ENCODE assay signal across 1 cellular context in the genomic region with DNA sequence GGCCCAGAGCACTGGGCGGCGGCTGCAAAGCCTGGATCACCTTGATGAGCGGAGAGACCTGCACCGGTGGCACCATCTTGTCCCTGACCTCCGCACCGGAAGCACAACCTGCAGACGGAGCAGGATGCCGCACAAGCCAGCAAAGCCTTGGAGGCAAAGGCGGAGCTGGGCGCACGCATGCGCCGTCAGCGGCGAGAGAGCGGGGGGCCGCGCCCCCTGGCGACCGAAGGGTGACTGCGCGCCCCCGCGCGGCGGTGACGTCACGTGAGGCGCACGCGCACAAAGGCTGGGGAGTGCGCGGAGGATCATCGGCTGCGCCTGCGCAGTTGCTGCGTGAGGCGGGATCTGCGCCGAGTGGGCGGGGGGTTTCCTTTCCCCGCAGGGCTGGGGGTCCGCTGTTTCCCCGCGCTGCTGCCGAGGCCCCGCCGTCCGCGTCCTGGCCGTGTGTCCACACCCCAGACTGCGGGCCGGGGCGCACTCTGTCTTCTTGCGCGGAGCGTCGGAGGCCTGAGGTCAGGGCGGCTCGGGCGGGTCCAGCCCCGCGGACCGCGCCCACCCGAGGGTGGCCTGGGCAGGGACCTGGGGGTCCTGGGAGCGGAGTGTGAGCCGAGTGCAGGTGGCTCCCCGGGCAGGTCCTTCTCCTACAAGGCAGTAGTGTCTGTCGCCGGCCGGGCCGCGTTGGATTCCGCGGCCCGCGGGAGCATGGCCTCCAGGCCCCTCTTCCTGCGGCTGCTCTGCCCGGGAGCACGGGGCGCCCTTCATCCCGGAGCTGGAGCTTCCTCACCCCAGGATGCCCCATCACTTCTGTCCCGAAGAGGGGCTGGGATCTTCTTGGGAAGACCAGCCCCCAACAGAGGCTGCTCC.
TF ChIP-seq lines count a peak whose summit lies in the region.

ATP5ME (minus strand) TSS at position 105 of the 864 bp plus-strand sequence; CDS start at position 76, 29 bp downstream.
A gene with protein sequence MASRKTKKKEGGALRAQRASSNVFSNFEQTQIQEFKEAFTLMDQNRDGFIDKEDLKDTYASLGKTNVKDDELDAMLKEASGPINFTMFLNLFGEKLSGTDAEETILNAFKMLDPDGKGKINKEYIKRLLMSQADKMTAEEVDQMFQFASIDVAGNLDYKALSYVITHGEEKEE (plus strand): TSS at position 371 of the 864 bp plus-strand sequence. CDS start 3,485 bp downstream, outside the sequence.

TF ChIP-seq in HepG2, 621 proteins besides CTCF, POLR2A, EP300 and RAD21 (continued from another document and continues in another):
- TF ChIP-seq ZBTB21 (CRISPR knock-in tag; IDR thresholded peaks at IDR 0.05) (no peak), ZNF235 (CRISPR knock-in tag; IDR thresholded peaks at IDR 0.05; ENCODE audit: borderline replicate concordance) (peak; percentile 97), ZNF781 (CRISPR knock-in tag; IDR thresholded peaks at IDR 0.05; ENCODE audit: borderline replicate concordance, not compliant biosample characterization) (no peak), NPAS2 (CRISPR knock-in tag; IDR thresholded peaks at IDR 0.05; ENCODE audit: borderline replicate concordance) (no peak), ZNF530 (CRISPR knock-in tag; IDR thresholded peaks at IDR 0.05; ENCODE audit: low read depth) (0 out of 2 replicates have a peak, but pooled peaks have one; percentile 30), ZNF253 (CRISPR knock-in tag; IDR thresholded peaks at IDR 0.05; ENCODE audit: borderline replicate concordance) (no peak), ZNF101 (CRISPR knock-in tag; IDR thresholded peaks at IDR 0.05; ENCODE audit: borderline replicate concordance, low read depth) (no peak), RELA (CRISPR knock-in tag; IDR thresholded peaks at IDR 0.05) (no peak), NFE2 (CRISPR knock-in tag; IDR thresholded peaks at IDR 0.05) (no peak), PHF20 (CRISPR knock-in tag; IDR thresholded peaks at IDR 0.05) (peak; percentile 76), ZC3H4 (CRISPR knock-in tag; IDR thresholded peaks at IDR 0.05; ENCODE audit: borderline replicate concordance) (no peak; the same call in 1 of the 2 replicates), DPF2 (CRISPR knock-in tag; IDR thresholded peaks at IDR 0.05; ENCODE audit: borderline replicate concordance, low read depth) (no peak), ZNF292 (CRISPR knock-in tag; IDR thresholded peaks at IDR 0.05; ENCODE audit: borderline replicate concordance, low read depth) (no peak), EED (CRISPR knock-in tag; IDR thresholded peaks at IDR 0.05) (peak; percentile 21), PCBP2 (optimal IDR thresholded peaks at IDR 0.05; ENCODE audit: low read depth, low read length, poor library complexity, severe bottlenecking) (no peak), ZNF589 (CRISPR knock-in tag; conservative IDR thresholded peaks at IDR 0.05) (no peak), TGIF2 (CRISPR knock-in tag; IDR thresholded peaks at IDR 0.05) (peak; percentile 38; the same call in 1 of the 2 replicates), ZBTB38 (CRISPR knock-in tag; IDR thresholded peaks at IDR 0.05) (peak; percentile 79; the same call in 1 of the 2 replicates), ZBTB8A (CRISPR knock-in tag; IDR thresholded peaks at IDR 0.05; ENCODE audit: borderline replicate concordance, low read depth) (0 out of 2 replicates have a peak, but pooled peaks have one; percentile 49), ZNF430 (CRISPR knock-in tag; IDR thresholded peaks at IDR 0.05) (no peak; the same call in 1 of the 2 replicates), MED1 (CRISPR knock-in tag; IDR thresholded peaks at IDR 0.05) (no peak; the same call in 1 of the 2 replicates), ZNF496 (CRISPR knock-in tag; IDR thresholded peaks at IDR 0.05; ENCODE audit: insufficient replicate concordance) (no peak), ZNF260 (CRISPR knock-in tag; IDR thresholded peaks at IDR 0.05; ENCODE audit: borderline replicate concordance, low read depth) (no peak), HNF4A (CRISPR knock-in tag; IDR thresholded peaks at IDR 0.05) (no peak), ZNF75D (CRISPR knock-in tag; IDR thresholded peaks at IDR 0.05; ENCODE audit: borderline replicate concordance) (no peak), ZNF607 (CRISPR knock-in tag; IDR thresholded peaks at IDR 0.05; ENCODE audit: borderline replicate concordance) (peak; percentile 70; the same call in 1 of the 2 replicates), ZNF33B (CRISPR knock-in tag; IDR thresholded peaks at IDR 0.05) (peak; percentile 76; the same call in 1 of the 2 replicates), CREB1 (IDR thresholded peaks at IDR 0.05) (peak; percentile 100), CREB1 (CRISPR knock-in tag; IDR thresholded peaks at IDR 0.05) (no peak), FOXA3 (CRISPR knock-in tag; IDR thresholded peaks at IDR 0.05) (peak; percentile 34), ZNF460 (CRISPR knock-in tag; IDR thresholded peaks at IDR 0.05; ENCODE audit: borderline replicate concordance) (no peak), ZNF329 (CRISPR knock-in tag; IDR thresholded peaks at IDR 0.05; ENCODE audit: low read depth) (peak; percentile 38; the same call in 1 of the 2 replicates), SMAD1 (CRISPR knock-in tag; IDR thresholded peaks at IDR 0.05; ENCODE audit: borderline replicate concordance, low read depth) (peak; percentile 19; the same call in 1 of the 2 replicates), ZNF335 (CRISPR knock-in tag; IDR thresholded peaks at IDR 0.05) (no peak), SMARCE1 (IDR thresholded peaks at IDR 0.05; ENCODE audit: borderline replicate concordance) (no peak), JUND (CRISPR knock-in tag; IDR thresholded peaks at IDR 0.05) (peak; percentile 83; the same call in 1 of the 2 replicates), ETV6 (CRISPR knock-in tag; conservative IDR thresholded peaks at IDR 0.05) (peak; percentile 57; the same call in 1 of the 2 replicates), NFYB (CRISPR knock-in tag; IDR thresholded peaks at IDR 0.05) (peak; percentile 7; the same call in 1 of the 2 replicates), NR2F1 (CRISPR knock-in tag; IDR thresholded peaks at IDR 0.05) (no peak), CEBPB (IDR thresholded peaks at IDR 0.05; ENCODE audit: borderline replicate concordance, low read depth, low read length) (no peak), PRMT3 (CRISPR knock-in tag; IDR thresholded peaks at IDR 0.05; ENCODE audit: borderline replicate concordance, low read depth) (no peak), E2F2 (CRISPR knock-in tag; IDR thresholded peaks at IDR 0.05; ENCODE audit: borderline replicate concordance) (peak; percentile 86; the same call in 1 of the 2 replicates)
- TF ChIP-seq, protein P1, sequence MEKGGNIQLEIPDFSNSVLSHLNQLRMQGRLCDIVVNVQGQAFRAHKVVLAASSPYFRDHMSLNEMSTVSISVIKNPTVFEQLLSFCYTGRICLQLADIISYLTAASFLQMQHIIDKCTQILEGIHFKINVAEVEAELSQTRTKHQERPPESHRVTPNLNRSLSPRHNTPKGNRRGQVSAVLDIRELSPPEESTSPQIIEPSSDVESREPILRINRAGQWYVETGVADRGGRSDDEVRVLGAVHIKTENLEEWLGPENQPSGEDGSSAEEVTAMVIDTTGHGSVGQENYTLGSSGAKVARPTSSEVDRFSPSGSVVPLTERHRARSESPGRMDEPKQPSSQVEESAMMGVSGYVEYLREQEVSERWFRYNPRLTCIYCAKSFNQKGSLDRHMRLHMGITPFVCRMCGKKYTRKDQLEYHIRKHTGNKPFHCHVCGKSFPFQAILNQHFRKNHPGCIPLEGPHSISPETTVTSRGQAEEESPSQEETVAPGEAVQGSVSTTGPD (CRISPR knock-in tag; IDR thresholded peaks at IDR 0.05), result no peak; the same call in 1 of the 2 replicates
- TF ChIP-seq, protein P2, sequence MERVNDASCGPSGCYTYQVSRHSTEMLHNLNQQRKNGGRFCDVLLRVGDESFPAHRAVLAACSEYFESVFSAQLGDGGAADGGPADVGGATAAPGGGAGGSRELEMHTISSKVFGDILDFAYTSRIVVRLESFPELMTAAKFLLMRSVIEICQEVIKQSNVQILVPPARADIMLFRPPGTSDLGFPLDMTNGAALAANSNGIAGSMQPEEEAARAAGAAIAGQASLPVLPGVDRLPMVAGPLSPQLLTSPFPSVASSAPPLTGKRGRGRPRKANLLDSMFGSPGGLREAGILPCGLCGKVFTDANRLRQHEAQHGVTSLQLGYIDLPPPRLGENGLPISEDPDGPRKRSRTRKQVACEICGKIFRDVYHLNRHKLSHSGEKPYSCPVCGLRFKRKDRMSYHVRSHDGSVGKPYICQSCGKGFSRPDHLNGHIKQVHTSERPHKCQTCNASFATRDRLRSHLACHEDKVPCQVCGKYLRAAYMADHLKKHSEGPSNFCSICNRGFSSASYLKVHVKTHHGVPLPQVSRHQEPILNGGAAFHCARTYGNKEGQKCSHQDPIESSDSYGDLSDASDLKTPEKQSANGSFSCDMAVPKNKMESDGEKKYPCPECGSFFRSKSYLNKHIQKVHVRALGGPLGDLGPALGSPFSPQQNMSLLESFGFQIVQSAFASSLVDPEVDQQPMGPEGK (CRISPR knock-in tag; IDR thresholded peaks at IDR 0.05), result peak; percentile 85
- TF ChIP-seq, protein P3, sequence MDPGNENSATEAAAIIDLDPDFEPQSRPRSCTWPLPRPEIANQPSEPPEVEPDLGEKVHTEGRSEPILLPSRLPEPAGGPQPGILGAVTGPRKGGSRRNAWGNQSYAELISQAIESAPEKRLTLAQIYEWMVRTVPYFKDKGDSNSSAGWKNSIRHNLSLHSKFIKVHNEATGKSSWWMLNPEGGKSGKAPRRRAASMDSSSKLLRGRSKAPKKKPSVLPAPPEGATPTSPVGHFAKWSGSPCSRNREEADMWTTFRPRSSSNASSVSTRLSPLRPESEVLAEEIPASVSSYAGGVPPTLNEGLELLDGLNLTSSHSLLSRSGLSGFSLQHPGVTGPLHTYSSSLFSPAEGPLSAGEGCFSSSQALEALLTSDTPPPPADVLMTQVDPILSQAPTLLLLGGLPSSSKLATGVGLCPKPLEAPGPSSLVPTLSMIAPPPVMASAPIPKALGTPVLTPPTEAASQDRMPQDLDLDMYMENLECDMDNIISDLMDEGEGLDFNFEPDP (CRISPR knock-in tag; conservative IDR thresholded peaks at IDR 0.05), result no peak
- TF ChIP-seq, protein P4, sequence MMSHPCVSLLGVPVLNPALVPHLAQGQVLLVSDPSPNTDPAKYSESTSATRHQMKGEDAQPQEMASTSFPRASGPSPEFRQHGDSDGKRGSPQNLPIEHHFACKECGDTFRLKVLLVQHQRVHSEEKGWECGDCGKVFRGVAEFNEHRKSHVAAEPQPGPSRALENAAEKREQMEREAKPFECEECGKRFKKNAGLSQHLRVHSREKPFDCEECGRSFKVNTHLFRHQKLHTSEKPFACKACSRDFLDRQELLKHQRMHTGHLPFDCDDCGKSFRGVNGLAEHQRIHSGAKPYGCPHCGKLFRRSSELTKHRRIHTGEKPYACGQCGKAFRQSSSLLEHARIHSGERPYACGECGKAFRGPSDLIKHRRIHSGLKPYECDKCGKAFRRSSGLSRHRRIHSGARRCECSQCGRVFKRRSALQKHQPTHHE (CRISPR knock-in tag; IDR thresholded peaks at IDR 0.05; ENCODE audit: borderline replicate concordance), result peak; percentile 75
- TF ChIP-seq, protein P5, sequence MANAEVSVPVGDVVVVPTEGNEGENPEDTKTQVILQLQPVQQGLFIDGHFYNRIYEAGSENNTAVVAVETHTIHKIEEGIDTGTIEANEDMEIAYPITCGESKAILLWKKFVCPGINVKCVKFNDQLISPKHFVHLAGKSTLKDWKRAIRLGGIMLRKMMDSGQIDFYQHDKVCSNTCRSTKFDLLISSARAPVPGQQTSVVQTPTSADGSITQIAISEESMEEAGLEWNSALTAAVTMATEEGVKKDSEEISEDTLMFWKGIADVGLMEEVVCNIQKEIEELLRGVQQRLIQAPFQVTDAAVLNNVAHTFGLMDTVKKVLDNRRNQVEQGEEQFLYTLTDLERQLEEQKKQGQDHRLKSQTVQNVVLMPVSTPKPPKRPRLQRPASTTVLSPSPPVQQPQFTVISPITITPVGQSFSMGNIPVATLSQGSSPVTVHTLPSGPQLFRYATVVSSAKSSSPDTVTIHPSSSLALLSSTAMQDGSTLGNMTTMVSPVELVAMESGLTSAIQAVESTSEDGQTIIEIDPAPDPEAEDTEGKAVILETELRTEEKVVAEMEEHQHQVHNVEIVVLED (CRISPR knock-in tag; IDR thresholded peaks at IDR 0.05; ENCODE audit: borderline replicate concordance), result peak; percentile 68; the same call in 1 of the 2 replicates
- TF ChIP-seq, protein P6, sequence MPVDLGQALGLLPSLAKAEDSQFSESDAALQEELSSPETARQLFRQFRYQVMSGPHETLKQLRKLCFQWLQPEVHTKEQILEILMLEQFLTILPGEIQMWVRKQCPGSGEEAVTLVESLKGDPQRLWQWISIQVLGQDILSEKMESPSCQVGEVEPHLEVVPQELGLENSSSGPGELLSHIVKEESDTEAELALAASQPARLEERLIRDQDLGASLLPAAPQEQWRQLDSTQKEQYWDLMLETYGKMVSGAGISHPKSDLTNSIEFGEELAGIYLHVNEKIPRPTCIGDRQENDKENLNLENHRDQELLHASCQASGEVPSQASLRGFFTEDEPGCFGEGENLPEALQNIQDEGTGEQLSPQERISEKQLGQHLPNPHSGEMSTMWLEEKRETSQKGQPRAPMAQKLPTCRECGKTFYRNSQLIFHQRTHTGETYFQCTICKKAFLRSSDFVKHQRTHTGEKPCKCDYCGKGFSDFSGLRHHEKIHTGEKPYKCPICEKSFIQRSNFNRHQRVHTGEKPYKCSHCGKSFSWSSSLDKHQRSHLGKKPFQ (CRISPR knock-in tag; IDR thresholded peaks at IDR 0.05; ENCODE audit: insufficient replicate concordance), result peak; percentile 79
- TF ChIP-seq, protein P7, sequence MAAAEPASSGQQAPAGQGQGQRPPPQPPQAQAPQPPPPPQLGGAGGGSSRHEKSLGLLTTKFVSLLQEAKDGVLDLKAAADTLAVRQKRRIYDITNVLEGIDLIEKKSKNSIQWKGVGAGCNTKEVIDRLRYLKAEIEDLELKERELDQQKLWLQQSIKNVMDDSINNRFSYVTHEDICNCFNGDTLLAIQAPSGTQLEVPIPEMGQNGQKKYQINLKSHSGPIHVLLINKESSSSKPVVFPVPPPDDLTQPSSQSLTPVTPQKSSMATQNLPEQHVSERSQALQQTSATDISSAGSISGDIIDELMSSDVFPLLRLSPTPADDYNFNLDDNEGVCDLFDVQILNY (CRISPR knock-in tag; conservative IDR thresholded peaks at IDR 0.05), result peak; percentile 31; the same call in 1 of the 2 replicates
- TF ChIP-seq, protein P8, sequence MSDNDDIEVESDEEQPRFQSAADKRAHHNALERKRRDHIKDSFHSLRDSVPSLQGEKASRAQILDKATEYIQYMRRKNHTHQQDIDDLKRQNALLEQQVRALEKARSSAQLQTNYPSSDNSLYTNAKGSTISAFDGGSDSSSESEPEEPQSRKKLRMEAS (IDR thresholded peaks at IDR 0.05), result no peak
- TF ChIP-seq, protein P9, sequence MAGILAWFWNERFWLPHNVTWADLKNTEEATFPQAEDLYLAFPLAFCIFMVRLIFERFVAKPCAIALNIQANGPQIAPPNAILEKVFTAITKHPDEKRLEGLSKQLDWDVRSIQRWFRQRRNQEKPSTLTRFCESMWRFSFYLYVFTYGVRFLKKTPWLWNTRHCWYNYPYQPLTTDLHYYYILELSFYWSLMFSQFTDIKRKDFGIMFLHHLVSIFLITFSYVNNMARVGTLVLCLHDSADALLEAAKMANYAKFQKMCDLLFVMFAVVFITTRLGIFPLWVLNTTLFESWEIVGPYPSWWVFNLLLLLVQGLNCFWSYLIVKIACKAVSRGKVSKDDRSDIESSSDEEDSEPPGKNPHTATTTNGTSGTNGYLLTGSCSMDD (CRISPR knock-in tag; IDR thresholded peaks at IDR 0.05), result no peak
